15 cellular contexts compared by ENCODE assay signal in the genomic region with DNA sequence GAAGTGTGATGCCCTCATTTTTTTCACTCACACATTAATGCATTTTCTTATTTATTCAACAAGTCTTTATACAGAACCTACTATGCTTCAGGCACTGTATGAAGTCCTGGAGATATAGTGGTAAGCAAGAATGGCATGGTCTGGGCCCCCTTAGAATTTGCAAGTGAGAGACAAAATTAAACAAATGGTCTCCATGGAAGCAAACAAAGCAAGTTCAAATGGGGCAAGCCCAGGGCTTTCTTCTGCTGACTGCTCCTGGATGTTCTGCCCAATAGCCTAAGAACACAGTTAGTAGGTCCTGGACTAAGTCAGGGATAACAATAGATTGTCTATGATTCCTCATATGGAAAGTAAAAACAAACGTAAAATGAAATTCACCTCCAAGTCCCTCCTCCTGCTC. TPM values are rescaled to one million over a fixed set of nuclear protein-coding genes. Genes with fewer than 3 reads are reported as not detected.
A peak's percentile ranks its signal among the peaks of the same experiment; 100 is the strongest.
DNase-seq lines count a peak whose midpoint lies in the region; ATAC-seq and TF ChIP-seq lines count a peak whose summit lies in the region.
"Had no signal": no experiment of that assay in that cellular context is flagged by ENCODE, and none has a peak within 500 bp of the region (broad histone marks: within the 10 kb centered on the region; RNA-seq: fewer than 3 reads in every experiment).

No MANE protein-coding gene starts in this region.

- H3K18ac ChIP-seq in mesenchymal stem cell (ENCODE audit: low read depth in 1 of 2, low read length in 2 of 2) = no peak overlapping the region

- in situ Hi-C loops in gastrocnemius medialis (cut with MboI; ENCODE audit: low sequenced_read_pairs in 4 of 4) = no loop called here

- H3K27ac ChIP-seq in mesenchymal stem cell (ENCODE audit: low read length, poor library complexity, severe bottlenecking) (no peak overlapping the region), A673 (ENCODE audit: low read depth, low read length, poor library complexity, severe bottlenecking) (no peak overlapping the region), left ventricle myocardium inferior (replicated peaks) (no peak overlapping the region), gastrocnemius medialis (no peak overlapping the region)
- H3K27ac ChIP-seq: A549, BLaER1 had no signal

- CTCF ChIA-PET in Caco-2 (lab: Charles Lee) (no interaction called here), A673 (lab: Charles Lee) (no interaction called here)

- BruUV-seq in Caco-2 (replicated peaks; lab: Mats Ljungman, UMichigan) (no TSS peak), A673 (replicated peaks; lab: Mats Ljungman, UMichigan) (no TSS peak)

- H3K4me3 ChIP-seq in Caco-2 (ENCODE audit: low read depth, low read length) (no peak overlapping the region), mesenchymal stem cell (ENCODE audit: insufficient read depth in 1 of 2, low read depth in 1 of 2, low read length in 2 of 2) (no peak overlapping the region), A673 (ENCODE audit: low read depth, low read length, poor library complexity, severe bottlenecking) (no peak overlapping the region), left ventricle myocardium inferior (no peak overlapping the region), gastrocnemius medialis (no peak overlapping the region)
- H3K4me3 ChIP-seq: A549, BLaER1 had no signal

- DNase-seq in Caco-2 (no peak), NCI-H526 (lab: John Stamatoyannopoulos, UW) (peak; percentile 38 to 49), mesenchymal stem cell (peak; percentile 23), type B pancreatic cell (ENCODE audit: extremely low spot score, unreplicated experiment) (no peak), A673 (ENCODE audit: low spot score) (no peak), left ventricle myocardium inferior (no peak), gastrocnemius medialis (no peak)
- DNase-seq: CD8-positive, alpha-beta T cell; DMS 273 treated with DMSO at 0.1 percent for 48 hours; DMS53; DND-41; EL; H9 had no signal

- peak overlapping the region; percentile 16 for H2AK5ac ChIP-seq in mesenchymal stem cell (ENCODE audit: low read length, severe bottlenecking)

- H2BK5ac ChIP-seq in mesenchymal stem cell (ENCODE audit: low read depth, low read length, poor library complexity, severe bottlenecking) = no peak overlapping the region

- POLR2A ChIA-PET in Caco-2 (lab: Charles Lee) (no interaction called here), A673 (lab: Charles Lee; ENCODE audit: low non-redundant PET) (no interaction called here)

- no peak for ATAC-seq in gastrocnemius medialis
- ATAC-seq: A549; CD8-positive, alpha-beta T cell had no signal

- H3K36me3 ChIP-seq in Caco-2 (ENCODE audit: control insufficient read depth, insufficient read depth, low read length) = no peaks in the 10 kb centered on the region
- H3K36me3 ChIP-seq in mesenchymal stem cell (ENCODE audit: control insufficient read depth in 1 of 2, insufficient read depth in 2 of 2, low read depth in 1 of 2, low read length in 2 of 2) = no peaks in the 10 kb centered on the region
- no peaks in the 10 kb centered on the region for H3K36me3 ChIP-seq in A673 (ENCODE audit: insufficient read depth, low read length, poor library complexity, severe bottlenecking)
- H3K36me3 ChIP-seq in left ventricle myocardium inferior = no peaks in the 10 kb centered on the region
- no peaks in the 10 kb centered on the region for H3K36me3 ChIP-seq in gastrocnemius medialis
- H3K36me3 ChIP-seq: BLaER1 had no signal

- H3K36me3 Mint-ChIP-seq in Caco-2 (ENCODE audit: insufficient read depth, unreplicated experiment) (peaks cover 22% of the 10 kb centered on the region), type B pancreatic cell (no peaks in the 10 kb centered on the region)
- H3K36me3 Mint-ChIP-seq: CD8-positive, alpha-beta T cell had no signal

- no peaks in the 10 kb centered on the region for H3K79me1 ChIP-seq in mesenchymal stem cell (replicated peaks; ENCODE audit: low read length, poor library complexity, severe bottlenecking)

- no peak overlapping the region for H2BK15ac ChIP-seq in mesenchymal stem cell (ENCODE audit: low read depth, poor library complexity, severe bottlenecking)

- H3K4me1 ChIP-seq in Caco-2 (peaks cover 85% of the 10 kb centered on the region), mesenchymal stem cell (ENCODE audit: control insufficient read depth, insufficient read depth, low read depth, low read length) (peaks cover 24% of the 10 kb centered on the region), A673 (ENCODE audit: insufficient read depth, low read length, poor library complexity, severe bottlenecking) (no peaks in the 10 kb centered on the region), left ventricle myocardium inferior (no peaks in the 10 kb centered on the region), gastrocnemius medialis (no peaks in the 10 kb centered on the region)

- H3K27me3 ChIP-seq in Caco-2 (replicated peaks; ENCODE audit: control insufficient read depth, insufficient read depth, low read length) (no peaks in the 10 kb centered on the region), mesenchymal stem cell (ENCODE audit: control insufficient read depth in 1 of 2, insufficient read depth in 1 of 2, low read length in 2 of 2) (peaks cover 0 to 26% of the 10 kb centered on the region in 2 experiments), A673 (replicated peaks; ENCODE audit: insufficient read depth, low read depth, low read length, poor library complexity) (no peaks in the 10 kb centered on the region), left ventricle myocardium inferior (ENCODE audit: low read depth) (peaks cover 43% of the 10 kb centered on the region), gastrocnemius medialis (peaks cover 0 to 13% (median 0%) of the 10 kb centered on the region in 3 donors)
- H3K27me3 ChIP-seq: BLaER1 had no signal

- no CpG with 5 or more reads among the region's 1 CpG for WGBS in mesenchymal stem cell

- no peak overlapping the region for H4K8ac ChIP-seq in mesenchymal stem cell (ENCODE audit: low read length)

- no peak overlapping the region for H3K4me2 ChIP-seq in mesenchymal stem cell (ENCODE audit: low read length, poor library complexity, severe bottlenecking)
- H3K4me2 ChIP-seq: A549, BLaER1 had no signal

- no peak overlapping the region for H3K14ac ChIP-seq in mesenchymal stem cell (ENCODE audit: low read length in 2 of 2)

- no peak overlapping the region for H3K9ac ChIP-seq in mesenchymal stem cell (ENCODE audit: low read length)
- H3K9ac ChIP-seq: BLaER1 had no signal

- H3K9me3 Mint-ChIP-seq in Caco-2 (ENCODE audit: unreplicated experiment) (peaks cover 9% of the 10 kb centered on the region), type B pancreatic cell (peaks cover 4% of the 10 kb centered on the region)

- peaks cover 55% of the 10 kb centered on the region for H3K4me1 Mint-ChIP-seq in Caco-2 (ENCODE audit: low read depth, unreplicated experiment)
- H3K4me1 Mint-ChIP-seq in type B pancreatic cell (ENCODE audit: unreplicated experiment) = peaks cover 24% of the 10 kb centered on the region

- H3K27me3 Mint-ChIP-seq in Caco-2 (ENCODE audit: insufficient read depth, unreplicated experiment) (no peaks in the 10 kb centered on the region), type B pancreatic cell (peaks cover 3% of the 10 kb centered on the region)

- no peak for TF ChIP-seq POLR2A in gastrocnemius medialis (IDR thresholded peaks at IDR 0.05)

- no peak overlapping the region for H2AFZ ChIP-seq in mesenchymal stem cell (ENCODE audit: low read depth, low read length)

- H3K9me3 ChIP-seq in Caco-2 (peaks cover 6% of the 10 kb centered on the region; the same call in 1 of the 2 replicates), mesenchymal stem cell (ENCODE audit: control insufficient read depth, low read length) (peaks cover 2% of the 10 kb centered on the region), A673 (ENCODE audit: low read depth, low read length, poor library complexity, severe bottlenecking) (no peaks in the 10 kb centered on the region), left ventricle myocardium inferior (replicated peaks) (no peaks in the 10 kb centered on the region), gastrocnemius medialis (no peaks in the 10 kb centered on the region)
- H3K9me3 ChIP-seq: A549, BLaER1 had no signal

- no peak overlapping the region for H3K23ac ChIP-seq in mesenchymal stem cell (ENCODE audit: low read length in 2 of 2)

- no peak overlapping the region for H4K91ac ChIP-seq in mesenchymal stem cell (ENCODE audit: low read length)

- no peak overlapping the region for H2BK120ac ChIP-seq in mesenchymal stem cell (ENCODE audit: low read depth, low read length)

- H2BK12ac ChIP-seq in mesenchymal stem cell (ENCODE audit: low read length in 2 of 2) = no peak overlapping the region

- intact Hi-C loops in Caco-2 (cut with micrococcal nuclease; ENCODE audit: unreplicated experiment) = loop anchor here (10.0 kb wide), 1 partner anchor 60 kb away; no protein-coding TSS in a partner anchor
- intact Hi-C loops in A673 (cut with micrococcal nuclease; ENCODE audit: unreplicated experiment) = no loop called here
- intact Hi-C loops in left ventricle myocardium inferior (cut with micrococcal nuclease) = no loop called here
- intact Hi-C loops in gastrocnemius medialis (cut with DNase I; ENCODE audit: low total_unique reads) = no loop called here

- TF ChIP-seq CTCF in Caco-2 (IDR thresholded peaks at IDR 0.05; ENCODE audit: insufficient read depth in 1 of 2, low read depth in 1 of 2, low read length in 1 of 2, severe bottlenecking in 1 of 2, unreplicated experiment in 1 of 2) = no peak
- TF ChIP-seq CTCF in type B pancreatic cell (conservative IDR thresholded peaks at IDR 0.05) = no peak
- no peak for TF ChIP-seq CTCF in A673 (conservative IDR thresholded peaks at IDR 0.05; ENCODE audit: low read depth, low read length)
- no peak for TF ChIP-seq CTCF in left ventricle myocardium inferior (IDR thresholded peaks at IDR 0.05; ENCODE audit: borderline replicate concordance)
- no peak for TF ChIP-seq CTCF in gastrocnemius medialis (IDR thresholded peaks at IDR 0.05 in 4 of 5, conservative IDR thresholded peaks at IDR 0.05 in 1 of 5)

- no peak overlapping the region for H3K4ac ChIP-seq in mesenchymal stem cell (ENCODE audit: low read depth in 1 of 2, low read length in 2 of 2)

- H3K4me3 Mint-ChIP-seq in Caco-2 (ENCODE audit: unreplicated experiment) = no peak overlapping the region
- no peak overlapping the region for H3K4me3 Mint-ChIP-seq in type B pancreatic cell
- H3K4me3 Mint-ChIP-seq: CD8-positive, alpha-beta T cell; H9 had no signal

- peak overlapping the region; percentile 88 for H3K27ac Mint-ChIP-seq in Caco-2 (ENCODE audit: unreplicated experiment)
- peak overlapping the region; percentile 27 for H3K27ac Mint-ChIP-seq in type B pancreatic cell
- H3K27ac Mint-ChIP-seq: CD8-positive, alpha-beta T cell; H9 had no signal

RNA-seq across cellular contexts. Expression of gene DDX52, which starts 31.3 kb away (rescaled TPM):
- total RNA-seq in Caco-2 (2022) (78.7 and 85.1 TPM in 2 replicates), type B pancreatic cell (ENCODE audit: low replicate concordance) (37.5 and 49.4 TPM in 2 replicates), A673 (2021) (27.7 TPM in 2 replicates), left ventricle myocardium inferior (12.9 TPM), gastrocnemius medialis (10 to 100 TPM; 13.1 to 16.9 (median 14.7) TPM)
- polyA plus RNA-seq in mesenchymal stem cell (2013, experiment 1 of 2) = 27.2 TPM
- polyA plus RNA-seq in mesenchymal stem cell (2013, experiment 2 of 2) = 28.6 TPM

Comparison
In these comparisons a context has a peak if more than half of its experiments do, and no peak if none do; other contexts are left out.
1. DNase-seq: peak in NCI-H526 (2 of 2) and mesenchymal stem cell (single experiment); none in Caco-2 (0 of 2), type B pancreatic cell (single experiment), A673 (single experiment), left ventricle myocardium inferior (single experiment) and gastrocnemius medialis (0 of 2).